Comparison of ENCODE assay signal across 1 cellular context in genomic region chr20:22471156-22471836, GRCh38.
TF ChIP-seq lines count a peak whose summit lies in the region.

No MANE protein-coding gene starts in this region.

TF ChIP-seq in HepG2, 621 proteins besides CTCF, POLR2A, EP300 and RAD21 (continued from another document and continues in another):
- no peak for TF ChIP-seq HNF1A (IDR thresholded peaks at IDR 0.05; ENCODE audit: low read depth)
- no peak for TF ChIP-seq HNF1A (CRISPR knock-in tag; IDR thresholded peaks at IDR 0.05; ENCODE audit: borderline replicate concordance)
- TF ChIP-seq SRSF9 (IDR thresholded peaks at IDR 0.05; ENCODE audit: borderline replicate concordance, insufficient read depth, low read depth, low read length, poor library complexity, severe bottlenecking) = no peak
- no peak for TF ChIP-seq ZNF24 (IDR thresholded peaks at IDR 0.05)
- TF ChIP-seq KDM5A (IDR thresholded peaks at IDR 0.05; ENCODE audit: borderline replicate concordance, low read length) = no peak
- TF ChIP-seq ZFP1 (CRISPR knock-in tag; IDR thresholded peaks at IDR 0.05) = no peak
- TF ChIP-seq ZEB1 (IDR thresholded peaks at IDR 0.05; ENCODE audit: insufficient replicate concordance, low read depth) = no peak
- TF ChIP-seq U2AF2 (IDR thresholded peaks at IDR 0.05; ENCODE audit: low read depth, low read length) = no peak
- 0 out of 2 replicates have a peak, but pooled peaks have one; percentile 8 for TF ChIP-seq AHDC1 (CRISPR knock-in tag; IDR thresholded peaks at IDR 0.05; ENCODE audit: borderline replicate concordance)
- TF ChIP-seq ZNF788 (CRISPR knock-in tag; IDR thresholded peaks at IDR 0.05; ENCODE audit: borderline replicate concordance) = no peak
- TF ChIP-seq STAG1 (CRISPR knock-in tag; IDR thresholded peaks at IDR 0.05) = no peak
- no peak for TF ChIP-seq ZNF766 (CRISPR knock-in tag; IDR thresholded peaks at IDR 0.05; ENCODE audit: borderline replicate concordance)
- no peak for TF ChIP-seq ZNF383 (CRISPR knock-in tag; IDR thresholded peaks at IDR 0.05; ENCODE audit: borderline replicate concordance)
- TF ChIP-seq MTERF4 (CRISPR knock-in tag; IDR thresholded peaks at IDR 0.05) = no peak
- TF ChIP-seq KAT8 (CRISPR knock-in tag; IDR thresholded peaks at IDR 0.05) = no peak
- TF ChIP-seq ZSCAN25 (CRISPR knock-in tag; IDR thresholded peaks at IDR 0.05) = no peak
- TF ChIP-seq, protein P1, sequence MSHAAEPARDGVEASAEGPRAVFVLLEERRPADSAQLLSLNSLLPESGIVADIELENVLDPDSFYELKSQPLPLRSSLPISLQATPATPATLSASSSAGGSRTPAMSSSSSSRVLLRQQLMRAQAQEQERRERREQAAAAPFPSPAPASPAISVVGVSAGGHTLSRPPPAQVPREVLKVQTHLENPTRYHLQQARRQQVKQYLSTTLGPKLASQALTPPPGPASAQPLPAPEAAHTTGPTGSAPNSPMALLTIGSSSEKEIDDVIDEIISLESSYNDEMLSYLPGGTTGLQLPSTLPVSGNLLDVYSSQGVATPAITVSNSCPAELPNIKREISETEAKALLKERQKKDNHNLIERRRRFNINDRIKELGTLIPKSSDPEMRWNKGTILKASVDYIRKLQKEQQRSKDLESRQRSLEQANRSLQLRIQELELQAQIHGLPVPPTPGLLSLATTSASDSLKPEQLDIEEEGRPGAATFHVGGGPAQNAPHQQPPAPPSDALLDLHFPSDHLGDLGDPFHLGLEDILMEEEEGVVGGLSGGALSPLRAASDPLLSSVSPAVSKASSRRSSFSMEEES (CRISPR knock-in tag; IDR thresholded peaks at IDR 0.05) = no peak
- TF ChIP-seq, protein P2, sequence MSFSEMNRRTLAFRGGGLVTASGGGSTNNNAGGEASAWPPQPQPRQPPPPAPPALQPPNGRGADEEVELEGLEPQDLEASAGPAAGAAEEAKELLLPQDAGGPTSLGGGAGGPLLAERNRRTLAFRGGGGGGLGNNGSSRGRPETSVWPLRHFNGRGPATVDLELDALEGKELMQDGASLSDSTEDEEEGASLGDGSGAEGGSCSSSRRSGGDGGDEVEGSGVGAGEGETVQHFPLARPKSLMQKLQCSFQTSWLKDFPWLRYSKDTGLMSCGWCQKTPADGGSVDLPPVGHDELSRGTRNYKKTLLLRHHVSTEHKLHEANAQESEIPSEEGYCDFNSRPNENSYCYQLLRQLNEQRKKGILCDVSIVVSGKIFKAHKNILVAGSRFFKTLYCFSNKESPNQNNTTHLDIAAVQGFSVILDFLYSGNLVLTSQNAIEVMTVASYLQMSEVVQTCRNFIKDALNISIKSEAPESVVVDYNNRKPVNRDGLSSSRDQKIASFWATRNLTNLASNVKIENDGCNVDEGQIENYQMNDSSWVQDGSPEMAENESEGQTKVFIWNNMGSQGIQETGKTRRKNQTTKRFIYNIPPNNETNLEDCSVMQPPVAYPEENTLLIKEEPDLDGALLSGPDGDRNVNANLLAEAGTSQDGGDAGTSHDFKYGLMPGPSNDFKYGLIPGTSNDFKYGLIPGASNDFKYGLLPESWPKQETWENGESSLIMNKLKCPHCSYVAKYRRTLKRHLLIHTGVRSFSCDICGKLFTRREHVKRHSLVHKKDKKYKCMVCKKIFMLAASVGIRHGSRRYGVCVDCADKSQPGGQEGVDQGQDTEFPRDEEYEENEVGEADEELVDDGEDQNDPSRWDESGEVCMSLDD (CRISPR knock-in tag; IDR thresholded peaks at IDR 0.05; ENCODE audit: borderline replicate concordance) = no peak
- TF ChIP-seq MED1 (CRISPR knock-in tag; IDR thresholded peaks at IDR 0.05) = no peak
- no peak for TF ChIP-seq MAZ (IDR thresholded peaks at IDR 0.05; ENCODE audit: borderline replicate concordance, low read depth, low read length)
- no peak for TF ChIP-seq MAZ (CRISPR knock-in tag; IDR thresholded peaks at IDR 0.05; ENCODE audit: low read depth)
- TF ChIP-seq YY1 (IDR thresholded peaks at IDR 0.05; ENCODE audit: insufficient read depth, insufficient replicate concordance, low read depth, low read length) = peak; percentile 21
- no peak for TF ChIP-seq IKZF4 (CRISPR knock-in tag; IDR thresholded peaks at IDR 0.05; ENCODE audit: borderline replicate concordance, low read depth, not compliant biosample characterization)
- no peak for TF ChIP-seq IRX3 (CRISPR knock-in tag; IDR thresholded peaks at IDR 0.05; ENCODE audit: borderline replicate concordance, low read depth)
- no peak for TF ChIP-seq MTA3 (CRISPR knock-in tag; IDR thresholded peaks at IDR 0.05)
- no peak for TF ChIP-seq ZNF720 (CRISPR knock-in tag; IDR thresholded peaks at IDR 0.05)
- TF ChIP-seq IRF1 (CRISPR knock-in tag; IDR thresholded peaks at IDR 0.05; ENCODE audit: low read depth) = no peak
- TF ChIP-seq MEIS2 (CRISPR knock-in tag; IDR thresholded peaks at IDR 0.05) = no peak
- TF ChIP-seq TCF7 (IDR thresholded peaks at IDR 0.05; ENCODE audit: low read depth) = no peak
- TF ChIP-seq ZNF33B (CRISPR knock-in tag; IDR thresholded peaks at IDR 0.05) = no peak
- TF ChIP-seq ZBTB7B (CRISPR knock-in tag; IDR thresholded peaks at IDR 0.05) = 0 out of 2 replicates have a peak, but pooled peaks have one; percentile 53
- no peak for TF ChIP-seq FOXJ3 (CRISPR knock-in tag; IDR thresholded peaks at IDR 0.05; ENCODE audit: borderline replicate concordance)
- TF ChIP-seq, protein P3, sequence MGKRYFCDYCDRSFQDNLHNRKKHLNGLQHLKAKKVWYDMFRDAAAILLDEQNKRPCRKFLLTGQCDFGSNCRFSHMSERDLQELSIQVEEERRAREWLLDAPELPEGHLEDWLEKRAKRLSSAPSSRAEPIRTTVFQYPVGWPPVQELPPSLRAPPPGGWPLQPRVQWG (CRISPR knock-in tag; IDR thresholded peaks at IDR 0.05; ENCODE audit: borderline replicate concordance, low read depth) = no peak
- no peak for TF ChIP-seq XRCC5 (optimal IDR thresholded peaks at IDR 0.05; ENCODE audit: low read length)
- 0 out of 2 replicates have a peak, but pooled peaks have one; percentile 35 for TF ChIP-seq DMAP1 (CRISPR knock-in tag; IDR thresholded peaks at IDR 0.05)
- 0 out of 2 replicates have a peak, but pooled peaks have one; percentile 35 for TF ChIP-seq HNRNPL (IDR thresholded peaks at IDR 0.05; ENCODE audit: low read depth, low read length)
- TF ChIP-seq ZNF225 (CRISPR knock-in tag; IDR thresholded peaks at IDR 0.05) = no peak
- TF ChIP-seq WIZ (CRISPR knock-in tag; IDR thresholded peaks at IDR 0.05) = no peak
- no peak for TF ChIP-seq ELF3 (CRISPR knock-in tag; IDR thresholded peaks at IDR 0.05)
- TF ChIP-seq, protein P4, sequence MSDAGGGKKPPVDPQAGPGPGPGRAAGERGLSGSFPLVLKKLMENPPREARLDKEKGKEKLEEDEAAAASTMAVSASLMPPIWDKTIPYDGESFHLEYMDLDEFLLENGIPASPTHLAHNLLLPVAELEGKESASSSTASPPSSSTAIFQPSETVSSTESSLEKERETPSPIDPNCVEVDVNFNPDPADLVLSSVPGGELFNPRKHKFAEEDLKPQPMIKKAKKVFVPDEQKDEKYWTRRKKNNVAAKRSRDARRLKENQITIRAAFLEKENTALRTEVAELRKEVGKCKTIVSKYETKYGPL (CRISPR knock-in tag; IDR thresholded peaks at IDR 0.05) = no peak
- peak; percentile 50 for TF ChIP-seq TBX2 (CRISPR knock-in tag; IDR thresholded peaks at IDR 0.05; ENCODE audit: borderline replicate concordance)
- TF ChIP-seq RARG (CRISPR knock-in tag; IDR thresholded peaks at IDR 0.05; ENCODE audit: low read depth) = no peak
- no peak for TF ChIP-seq SOX5 (CRISPR knock-in tag; IDR thresholded peaks at IDR 0.05; ENCODE audit: borderline replicate concordance)
- TF ChIP-seq MAFG (CRISPR knock-in tag; IDR thresholded peaks at IDR 0.05) = peak; percentile 33; the same call in 1 of the 2 replicates
- TF ChIP-seq MBNL3 (CRISPR knock-in tag; conservative IDR thresholded peaks at IDR 0.05) = no peak
- no peak for TF ChIP-seq KLF16 (CRISPR knock-in tag; IDR thresholded peaks at IDR 0.05)
